In the genomic region with DNA sequence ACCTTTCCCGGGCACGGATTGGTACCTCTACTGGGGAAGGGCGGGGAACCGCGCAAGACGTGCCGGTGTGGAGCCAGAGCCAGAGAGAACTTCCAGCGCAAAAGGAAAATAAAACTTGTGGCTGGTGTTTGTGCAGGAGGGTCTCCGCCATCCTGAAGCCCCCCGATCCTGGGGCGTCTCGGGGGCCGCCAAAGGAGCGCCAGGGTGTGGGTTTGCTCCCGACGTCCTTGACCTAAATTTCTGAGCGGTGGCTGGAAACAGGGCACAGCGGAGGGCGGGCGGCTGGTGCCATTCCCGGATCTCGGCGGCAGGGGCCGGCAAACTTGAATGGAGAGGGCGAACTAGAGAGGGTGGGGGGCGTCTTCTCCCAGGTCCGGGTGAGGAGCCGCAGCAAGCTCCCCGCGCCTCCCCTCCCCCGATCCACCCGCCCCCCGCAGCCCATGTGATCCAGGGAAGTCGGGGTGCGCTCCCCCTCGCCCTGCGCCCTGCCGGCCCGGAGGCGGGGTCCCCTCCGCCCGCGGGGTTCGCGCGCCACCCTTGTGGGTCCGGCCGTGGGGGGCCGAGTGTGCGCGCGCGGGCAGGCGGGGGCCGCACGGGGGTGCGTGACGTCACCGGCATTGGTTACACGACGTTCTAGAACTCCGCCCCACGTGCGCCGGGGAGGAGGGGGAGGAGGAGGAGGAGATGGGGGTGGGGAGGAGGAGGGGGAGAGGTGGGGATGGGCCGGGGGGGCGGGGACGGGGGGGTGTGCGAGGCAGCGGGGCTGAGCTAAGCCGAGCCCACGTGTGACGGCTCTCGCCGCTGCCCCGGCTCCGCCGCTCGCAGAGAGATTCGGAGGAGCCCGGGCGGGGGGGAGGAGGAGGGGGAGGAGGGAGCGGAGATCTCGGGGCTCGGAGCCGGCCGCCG, we compare ENCODE assay signal across 8 cellular contexts. TPM values are rescaled to one million over a fixed set of nuclear protein-coding genes. Genes with fewer than 3 reads are reported as not detected.
DNase-seq lines count a peak whose midpoint lies in the region; ATAC-seq and TF ChIP-seq lines count a peak whose summit lies in the region.

A gene (plus strand): TSS at position 748 of the 906 bp plus-strand sequence. CDS start 220 bp downstream, outside the sequence.

- peaks cover 37% of the 10 kb centered on the region for H3K4me1 ChIP-seq in smooth muscle cell (ENCODE audit: low read depth)

- no peaks in the 10 kb centered on the region for H3K36me3 ChIP-seq in smooth muscle cell (ENCODE audit: low read depth)

- peaks cover 0 to 12% (median 2%) of the 10 kb centered on the region in 3 donors for H3K27me3 Mint-ChIP-seq in immature natural killer cell (ENCODE audit: low read depth in 3 of 3)

- H2AFZ ChIP-seq in smooth muscle cell (ENCODE audit: low read depth) = peak within 1 kb of the TSS; percentile 97

- peak within 1 kb of the TSS; percentile 80 for H3K9ac ChIP-seq in smooth muscle cell (ENCODE audit: low read depth)

- peaks cover 29% of the 10 kb centered on the region for H3K79me2 ChIP-seq in smooth muscle cell (ENCODE audit: low read depth)

- no peaks in the 10 kb centered on the region for H3K9me3 Mint-ChIP-seq in immature natural killer cell

- peaks cover 5% of the 10 kb centered on the region for H3F3A ChIP-seq in smooth muscle cell (ENCODE audit: low read depth)

- peak within 1 kb of the TSS; percentile 76 for H3K27ac ChIP-seq in smooth muscle cell (ENCODE audit: low read depth)

- H4K20me1 ChIP-seq in smooth muscle cell (ENCODE audit: low read depth) = peaks cover 23% of the 10 kb centered on the region

- ATAC-seq in GM18520 (IDR thresholded peaks at IDR 0.05; ENCODE audit: unreplicated experiment) (peak; percentile 60), HG03025 (IDR thresholded peaks at IDR 0.05; ENCODE audit: low FRiP score, unreplicated experiment) (peak; percentile 70)

- peak within 1 kb of the TSS; percentile 87 to 92 (median 92) for H3K4me3 Mint-ChIP-seq in immature natural killer cell

- H3K9me3 ChIP-seq in smooth muscle cell (replicated peaks; ENCODE audit: low read depth) = no peaks in the 10 kb centered on the region

- DNase-seq in NCI-H2171 (lab: John Stamatoyannopoulos, UW) = peak; percentile 87
- DNase-seq in activated CD4-positive, CD25-positive, alpha-beta regulatory T cell (lab: John Stamatoyannopoulos, UW) = peak; percentile 83 to 86 (median 84)
- peak; percentile 80 to 92 for DNase-seq in cardiac fibroblast (ENCODE audit: low read depth in 2 of 2)
- DNase-seq in immature natural killer cell = peak; percentile 82 to 89 (median 84)
- DNase-seq in smooth muscle cell (lab: John Stamatoyannopoulos, UW; ENCODE audit: unreplicated experiment) = peak; percentile 79
- DNase-seq in OCI-M2 (lab: John Stamatoyannopoulos, UW; ENCODE audit: unreplicated experiment) = no peak

- under 1% methylated on average over 24 of the region's 88 CpGs for WGBS in smooth muscle cell (ENCODE audit: low lambda C conversion rate)

- H3K4me3 ChIP-seq in cardiac fibroblast (replicated peaks in 1 of 2; ENCODE audit: low read depth in 2 of 2, low read length in 2 of 2) (peak within 1 kb of the TSS; percentile 66 to 74), smooth muscle cell (peak within 1 kb of the TSS; percentile 83)

- H3K27me3 ChIP-seq in smooth muscle cell (ENCODE audit: low read depth) = no peaks in the 10 kb centered on the region

- peaks cover 8 to 14% (median 12%) of the 10 kb centered on the region in 3 donors for H3K36me3 Mint-ChIP-seq in immature natural killer cell

- TF ChIP-seq CTCF in cardiac fibroblast (IDR thresholded peaks at IDR 0.05; ENCODE audit: low read depth, low read length) (no peak), smooth muscle cell (IDR thresholded peaks at IDR 0.05; ENCODE audit: borderline replicate concordance, insufficient read depth, poor library complexity, severe bottlenecking) (no peak)

- peak within 1 kb of the TSS; percentile 82 to 94 (median 86) for H3K27ac Mint-ChIP-seq in immature natural killer cell

- peaks cover 27 to 37% of the 10 kb centered on the region in 2 donors for H3K4me1 Mint-ChIP-seq in immature natural killer cell

- peak within 1 kb of the TSS; percentile 97 for H3K4me2 ChIP-seq in smooth muscle cell

RNA-seq across cellular contexts. Expression of the gene that starts here (rescaled TPM):
- polyA plus RNA-seq in immature natural killer cell (1 to 10 TPM in 2 of 3 donors, under 1 TPM in 1; 0.88 to 3.6 (median 2.4) TPM), smooth muscle cell (5.7 and 8.1 TPM in 2 replicates)
- total RNA-seq in smooth muscle cell = 31.5 and 36.5 TPM in 2 replicates
